ENCODE assay signal across 20 cellular contexts in the genomic region with DNA sequence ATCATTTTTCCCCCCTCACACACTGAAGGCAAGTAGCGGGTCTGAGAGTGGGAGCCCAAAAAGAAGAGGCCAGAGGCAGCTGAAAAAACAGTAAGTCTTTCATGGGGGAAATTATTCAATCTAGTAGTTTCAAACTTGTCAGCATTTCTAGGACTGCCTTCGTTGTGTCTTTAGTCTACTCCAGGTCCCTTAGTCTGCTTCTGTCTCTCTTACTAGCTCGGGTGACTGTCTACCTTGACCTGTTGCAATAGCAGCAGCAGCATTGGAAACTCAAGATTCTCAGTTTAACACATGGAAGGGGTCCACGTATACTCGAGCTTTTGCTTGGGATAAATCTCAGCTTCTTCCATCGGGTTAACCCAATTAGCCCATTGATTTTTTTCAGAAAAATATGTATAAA. TPM values are rescaled to one million over a fixed set of nuclear protein-coding genes. Genes with fewer than 3 reads are reported as not detected.
DNase-seq lines count a peak whose midpoint lies in the region; ATAC-seq and TF ChIP-seq lines count a peak whose summit lies in the region.
"Had no signal": no experiment of that assay in that cellular context is flagged by ENCODE, and none has a peak within 500 bp of the region (broad histone marks: within the 10 kb centered on the region; RNA-seq: fewer than 3 reads in every experiment).

No MANE protein-coding gene starts in this region.

- H3K4me1 ChIP-seq in PC-9 (replicated peaks; ENCODE audit: insufficient read depth) (no peaks in the 10 kb centered on the region; the same call in 1 of the 2 replicates), osteoblast (ENCODE audit: insufficient read depth, low read length) (peaks cover 41% of the 10 kb centered on the region)

- peaks cover 53% of the 10 kb centered on the region for H3K4me1 Mint-ChIP-seq in activated CD4-positive, alpha-beta T cell treated with anti-CD3 and anti-CD28 coated beads for 36 hours
- peaks cover 36% of the 10 kb centered on the region for H3K4me1 Mint-ChIP-seq in chondrocyte (ENCODE audit: low read depth)

- H3K9me3 Mint-ChIP-seq in activated CD4-positive, alpha-beta T cell treated with anti-CD3 and anti-CD28 coated beads for 36 hours (ENCODE audit: low read depth) = no peaks in the 10 kb centered on the region
- no peaks in the 10 kb centered on the region for H3K9me3 Mint-ChIP-seq in chondrocyte (ENCODE audit: low read depth)

- H3K79me2 ChIP-seq in PC-9 (ENCODE audit: low read depth) (peaks cover 83% of the 10 kb centered on the region), osteoblast (ENCODE audit: insufficient read depth, low read length) (peaks cover 80% of the 10 kb centered on the region)

- H3K4me2 ChIP-seq in PC-9 (no peak overlapping the region), osteoblast (ENCODE audit: insufficient read depth, low read length) (no peak overlapping the region)

- CTCF ChIA-PET in activated CD4-positive, alpha-beta T cell treated with anti-CD3 and anti-CD28 coated beads for 36 hours (lab: Charles Lee) = interaction anchor here (0.5 to 4.6 kb wide), 9 partner anchors 10 to 564 kb away, joined by 3 to 26 read pairs (median 3); no protein-coding TSS in a partner anchor
- CTCF ChIA-PET in PC-9 (lab: Charles Lee) = no interaction called here

- H3K27ac ChIP-seq in PC-9 = peak overlapping the region; percentile 27
- peak overlapping the region; percentile 3 for H3K27ac ChIP-seq in osteoblast (ENCODE audit: low read depth, low read length)
- H3K27ac ChIP-seq: 22Rv1, ascending aorta, coronary artery, HL-60, SJSA1, tibial nerve had no signal

- H3K27me3 ChIP-seq in PC-9 (ENCODE audit: insufficient read depth, low read depth) (no peaks in the 10 kb centered on the region), osteoblast (ENCODE audit: insufficient read depth, low read length) (no peaks in the 10 kb centered on the region)
- H3K27me3 ChIP-seq: ascending aorta, SJSA1, tibial nerve had no signal

- peaks cover 78% of the 10 kb centered on the region for H3K36me3 Mint-ChIP-seq in activated CD4-positive, alpha-beta T cell treated with anti-CD3 and anti-CD28 coated beads for 36 hours (ENCODE audit: low read depth)
- peaks cover 46% of the 10 kb centered on the region for H3K36me3 Mint-ChIP-seq in chondrocyte (ENCODE audit: low read depth)

- DNase-seq in activated CD4-positive, alpha-beta T cell treated with anti-CD3 and anti-CD28 coated beads for 36 hours = no peak
- no peak for DNase-seq in activated CD4-positive, alpha-beta T cell treated with anti-CD3 and anti-CD28 coated beads, Interleukin-2, amount 50 U/mL, for 4 hours
- no peak for DNase-seq in PC-9
- no peak for DNase-seq in chondrocyte (ENCODE audit: low spot score)
- no peak for DNase-seq in osteoblast (ENCODE audit: insufficient read length, low spot score, missing footprints)
- no peak for DNase-seq in COR-L47 (lab: John Stamatoyannopoulos, UW)
- DNase-seq in AML-193 (lab: John Stamatoyannopoulos, UW) = no peak
- no peak for DNase-seq in HuH-7 (ENCODE audit: low spot score)
- DNase-seq: activated CD4-positive, alpha-beta T cell treated with anti-CD3 and anti-CD28 coated beads, Interleukin-2, amount 50 U/mL, for 1 hour; GOT3; KG1; left colon; NCI-H2029 treated with DMSO at 0.1 percent for 48 hours; T1000 had no signal

- peaks cover 51% of the 10 kb centered on the region; the same call in 1 of the 2 replicates for H3F3A ChIP-seq in PC-9 (ENCODE audit: insufficient read depth, low read depth)

- POLR2A ChIA-PET in activated CD4-positive, alpha-beta T cell treated with anti-CD3 and anti-CD28 coated beads for 36 hours (lab: Charles Lee) = no interaction called here
- POLR2A ChIA-PET in PC-9 (lab: Charles Lee; ENCODE audit: unreplicated experiment) = no interaction called here

- intact Hi-C loops in activated CD4-positive, alpha-beta T cell treated with anti-CD3 and anti-CD28 coated beads for 36 hours (cut with DNase I, micrococcal nuclease) = loop anchor here in 1 of 2 experiments (10.0 kb wide), 1 partner anchor 86 kb away; no protein-coding TSS in a partner anchor
- intact Hi-C loops in PC-9 (cut with micrococcal nuclease; ENCODE audit: unreplicated experiment) = no loop called here

- peak overlapping the region; percentile 75 for H3K27ac Mint-ChIP-seq in activated CD4-positive, alpha-beta T cell treated with anti-CD3 and anti-CD28 coated beads for 36 hours
- H3K27ac Mint-ChIP-seq in chondrocyte (ENCODE audit: unreplicated experiment) = peak overlapping the region; percentile 1

- TF ChIP-seq CTCF in PC-9 (conservative IDR thresholded peaks at IDR 0.05) = no peak
- no peak for TF ChIP-seq CTCF in chondrocyte (IDR thresholded peaks at IDR 0.05)
- TF ChIP-seq CTCF in osteoblast (IDR thresholded peaks at IDR 0.05; ENCODE audit: extremely low read depth, low read depth, low read length) = no peak

- ATAC-seq in activated CD4-positive, alpha-beta T cell treated with anti-CD3 and anti-CD28 coated beads for 36 hours = no peak
- ATAC-seq: left colon had no signal

- H4K20me1 ChIP-seq in PC-9 (ENCODE audit: insufficient read depth) = no peaks in the 10 kb centered on the region; the same call in 1 of the 2 replicates
- peaks cover 18% of the 10 kb centered on the region for H4K20me1 ChIP-seq in osteoblast (ENCODE audit: insufficient read depth, low read length)

- H3K27me3 Mint-ChIP-seq in activated CD4-positive, alpha-beta T cell treated with anti-CD3 and anti-CD28 coated beads for 36 hours = no peaks in the 10 kb centered on the region
- H3K27me3 Mint-ChIP-seq in chondrocyte (ENCODE audit: low read depth) = no peaks in the 10 kb centered on the region

- no peaks in the 10 kb centered on the region for H3K9me2 ChIP-seq in PC-9 (ENCODE audit: insufficient read depth)

- no TSS peak for BruUV-seq in PC-9 (replicated peaks; lab: Mats Ljungman, UMichigan)

- H2AFZ ChIP-seq in PC-9 (no peak overlapping the region), osteoblast (ENCODE audit: low read length) (no peak overlapping the region)

- H3K9me3 ChIP-seq in PC-9 (ENCODE audit: insufficient read depth, low read depth) (no peaks in the 10 kb centered on the region), osteoblast (ENCODE audit: low read depth, low read length) (no peaks in the 10 kb centered on the region)
- H3K9me3 ChIP-seq: ascending aorta, SJSA1, tibial nerve had no signal

- H3K36me3 ChIP-seq in PC-9 (ENCODE audit: low read depth) (peaks cover 72% of the 10 kb centered on the region), osteoblast (ENCODE audit: insufficient read depth, low read length) (peaks cover 94% of the 10 kb centered on the region)

- H3K4me3 ChIP-seq in PC-9 (no peak overlapping the region), osteoblast (ENCODE audit: insufficient read depth, low read length) (no peak overlapping the region)
- H3K4me3 ChIP-seq: ascending aorta, coronary artery, SJSA1, tibial nerve had no signal

- H3K4me3 Mint-ChIP-seq in activated CD4-positive, alpha-beta T cell treated with anti-CD3 and anti-CD28 coated beads for 36 hours = no peak overlapping the region
- no peak overlapping the region for H3K4me3 Mint-ChIP-seq in chondrocyte (ENCODE audit: unreplicated experiment)

RNA-seq across cellular contexts. Expression of gene CHD2, which starts 28.9 kb away (rescaled TPM):
- total RNA-seq in activated CD4-positive, alpha-beta T cell treated with anti-CD3 and anti-CD28 coated beads for 36 hours = 100 to 1,000 TPM; 118 to 149 TPM
- total RNA-seq in PC-9 (2021) (105 and 120 TPM in 2 replicates), chondrocyte (59.7 to 83.0 TPM (median 61.2 TPM) in 3 replicates), osteoblast (94.0 and 98.8 TPM in 2 replicates)
